Comparison of ENCODE assay signal across 9 cellular contexts in the genomic region with DNA sequence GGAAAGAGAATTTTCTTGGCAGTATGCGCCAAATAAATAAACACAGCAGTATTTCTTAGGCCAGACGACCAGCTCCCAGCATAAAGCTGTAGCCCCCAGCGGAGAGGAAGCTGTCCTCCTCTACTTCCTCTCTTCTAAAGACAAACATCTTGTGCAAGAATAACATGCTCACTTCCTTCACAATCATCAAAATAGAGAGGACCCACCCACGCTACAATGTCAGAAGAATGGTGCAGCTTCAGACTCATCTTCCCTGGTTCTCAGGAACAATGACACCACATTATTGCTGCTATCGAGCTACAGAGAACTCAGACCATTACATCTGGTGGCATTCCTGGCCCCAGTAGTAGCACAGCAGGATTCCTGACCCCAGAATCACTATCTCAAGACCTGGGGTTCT. TPM values are rescaled to one million over a fixed set of nuclear protein-coding genes. Genes with fewer than 3 reads are reported as not detected.
DNase-seq lines count a peak whose midpoint lies in the region; FAIRE-seq and TF ChIP-seq lines count a peak whose summit lies in the region.
"Had no signal": no experiment of that assay in that cellular context is flagged by ENCODE, and none has a peak within 500 bp of the region (broad histone marks: within the 10 kb centered on the region; RNA-seq: fewer than 3 reads in every experiment).

No MANE protein-coding gene starts in this region.

- H3K79me2 ChIP-seq in Loucy (ENCODE audit: insufficient read depth, low read length) = no peaks in the 10 kb centered on the region
- no peaks in the 10 kb centered on the region for H3K79me2 ChIP-seq in smooth muscle cell (ENCODE audit: low read depth)

- H4K20me1 ChIP-seq in Loucy (ENCODE audit: insufficient read depth, low read length, poor library complexity, severe bottlenecking) (no peaks in the 10 kb centered on the region), smooth muscle cell (ENCODE audit: low read depth) (no peaks in the 10 kb centered on the region)

- H3F3A ChIP-seq in Loucy (ENCODE audit: low read depth) = no peaks in the 10 kb centered on the region
- no peaks in the 10 kb centered on the region for H3F3A ChIP-seq in smooth muscle cell (ENCODE audit: low read depth)

- H3K9me2 ChIP-seq in Loucy (replicated peaks; ENCODE audit: low read depth, low read length) = no peaks in the 10 kb centered on the region

- H3K36me3 ChIP-seq in Loucy (ENCODE audit: insufficient read depth, low read length) (no peaks in the 10 kb centered on the region), smooth muscle cell (ENCODE audit: low read depth) (no peaks in the 10 kb centered on the region), small intestine (ENCODE audit: control insufficient read depth in 2 of 2, insufficient read depth in 2 of 2, low read length in 2 of 2) (no peaks in the 10 kb centered on the region)

- H2AFZ ChIP-seq in Loucy (ENCODE audit: low read length) = peak overlapping the region; percentile 58
- H2AFZ ChIP-seq in smooth muscle cell (ENCODE audit: low read depth) = no peak overlapping the region

- no peak for FAIRE-seq in small intestine (lab: Jason Lieb, UNC)

- no peak overlapping the region for H3K4me3 ChIP-seq in Loucy (ENCODE audit: low read length, poor library complexity, severe bottlenecking)
- no peak overlapping the region for H3K4me3 ChIP-seq in smooth muscle cell
- H3K4me3 ChIP-seq in small intestine (ENCODE audit: low read depth in 1 of 2, low read length in 2 of 2) = no peak overlapping the region

- H3K9me3 ChIP-seq in Loucy (ENCODE audit: insufficient read depth, low read depth, low read length) (no peaks in the 10 kb centered on the region), smooth muscle cell (replicated peaks; ENCODE audit: low read depth) (no peaks in the 10 kb centered on the region), small intestine (ENCODE audit: control insufficient read depth, low read depth) (no peaks in the 10 kb centered on the region)

- 69% methylated on average over 5 of the region's 5 CpGs for WGBS in smooth muscle cell (ENCODE audit: low lambda C conversion rate)
- WGBS in small intestine, 3 donors = 49 to 79% (median 61%) methylated on average over 5 of the region's 5 CpGs

- H3K9ac ChIP-seq in Loucy (ENCODE audit: low read depth, low read length, poor library complexity, severe bottlenecking) (no peak overlapping the region), smooth muscle cell (ENCODE audit: low read depth) (no peak overlapping the region)

- H3K4me1 ChIP-seq in Loucy (ENCODE audit: insufficient read depth, low read length, poor library complexity, severe bottlenecking) = peaks cover 25% of the 10 kb centered on the region
- H3K4me1 ChIP-seq in smooth muscle cell (ENCODE audit: low read depth) = no peaks in the 10 kb centered on the region
- no peaks in the 10 kb centered on the region for H3K4me1 ChIP-seq in small intestine (ENCODE audit: control insufficient read depth in 2 of 2, insufficient read depth in 1 of 2, low read depth in 1 of 2, low read length in 1 of 2)

- H3K27me3 ChIP-seq in Loucy (ENCODE audit: insufficient read depth, low read length, poor library complexity, severe bottlenecking) = no peaks in the 10 kb centered on the region
- no peaks in the 10 kb centered on the region for H3K27me3 ChIP-seq in smooth muscle cell (ENCODE audit: low read depth)
- H3K27me3 ChIP-seq in small intestine (ENCODE audit: control insufficient read depth in 2 of 2, insufficient read depth in 2 of 2, low read length in 2 of 2) = no peaks in the 10 kb centered on the region

- no peak overlapping the region for H3K27ac ChIP-seq in smooth muscle cell (ENCODE audit: low read depth)
- peak overlapping the region in 1 of 2 donors; percentile 87 for H3K27ac ChIP-seq in small intestine (ENCODE audit: low read depth in 1 of 2, low read length in 1 of 2)

- peak; percentile 38 to 49 for DNase-seq in activated T-cell treated with anti-CD3 and anti-CD28 coated beads, Interleukin-2, amount 50 U/mL, for 48 hours
- peak; percentile 21 for DNase-seq in inferior parietal cortex (ENCODE audit: extremely low spot score)
- peak; percentile 7 to 17 for DNase-seq in stimulated activated CD4-positive, alpha-beta T cell treated with anti-CD3 and anti-CD28 coated beads, Interleukin-4, amount 100 ng/mL, for 48 hours (ENCODE audit: low read depth in 2 of 2)
- no peak for DNase-seq in middle frontal gyrus (ENCODE audit: extremely low spot score, low spot score)
- no peak for DNase-seq in smooth muscle cell (lab: John Stamatoyannopoulos, UW; ENCODE audit: unreplicated experiment)
- no peak for DNase-seq in small intestine
- no peak for DNase-seq in NCI-H1092 treated with DMSO at 0.1 percent for 48 hours (lab: John Stamatoyannopoulos, UW)
- DNase-seq: NCI-H2171 treated with DMSO at 0.1 percent for 48 hours had no signal

- TF ChIP-seq CTCF in Loucy (conservative IDR thresholded peaks at IDR 0.05; ENCODE audit: low read length) (no peak), smooth muscle cell (IDR thresholded peaks at IDR 0.05; ENCODE audit: borderline replicate concordance, insufficient read depth, poor library complexity, severe bottlenecking) (no peak)

- H3K4me2 ChIP-seq in Loucy (ENCODE audit: low read depth, low read length, poor library complexity, severe bottlenecking) (no peak overlapping the region), smooth muscle cell (no peak overlapping the region)

RNA-seq across cellular contexts. Expression of gene VWF, which starts 16.6 kb away (rescaled TPM):
- total RNA-seq in smooth muscle cell = 0.09 TPM in 1 of 2 replicates, not detected in the other
- 0.19 and 0.79 TPM in 2 replicates for polyA plus RNA-seq in smooth muscle cell
- 10 to 100 TPM in 1 of 3 donors, 1 to 10 TPM in 2; 2.2 to 82.9 (median 5.7) TPM for polyA plus RNA-seq in small intestine

RNA-seq across cellular contexts. Expression of gene CD9, which starts 59.2 kb away (rescaled TPM):
- total RNA-seq in smooth muscle cell = 153 and 207 TPM in 2 replicates
- polyA plus RNA-seq in smooth muscle cell (144 and 236 TPM in 2 replicates), small intestine (100 to 1,000 TPM in 1 of 3 donors, 10 to 100 TPM in 2; 46.2 to 296 (median 47.2) TPM)

Comparison
In these comparisons a context has a peak if more than half of its experiments do, and no peak if none do; other contexts are left out.
1. DNase-seq: peak in activated T-cell treated with anti-CD3 and anti-CD28 coated beads, Interleukin-2, amount 50 U/mL, for 48 hours (2 of 2), inferior parietal cortex (single experiment) and stimulated activated CD4-positive, alpha-beta T cell treated with anti-CD3 and anti-CD28 coated beads, Interleukin-4, amount 100 ng/mL, for 48 hours (2 of 2); none in middle frontal gyrus (single experiment), smooth muscle cell (single experiment), small intestine (single experiment) and NCI-H1092 treated with DMSO at 0.1 percent for 48 hours (single experiment).